Comparison of ENCODE assay signal across 16 cellular contexts in genomic region chr1:116502915-116503314, GRCh38.
DNase-seq lines count a peak whose midpoint lies in the region; ATAC-seq and TF ChIP-seq lines count a peak whose summit lies in the region.
"Had no signal": no experiment of that assay in that cellular context is flagged by ENCODE, and none has a peak within 500 bp of the region (broad histone marks: within the 10 kb centered on the region; RNA-seq: fewer than 3 reads in every experiment).

No MANE protein-coding gene starts in this region.

- peaks cover 13% of the 10 kb centered on the region for H3K36me3 Mint-ChIP-seq in activated naive CD4-positive, alpha-beta T cell treated with anti-CD3 and anti-CD28 coated beads, Interleukin-2, amount 10 ng/mL, durations not matched to agents 7 days and 5 days
- H3K36me3 Mint-ChIP-seq in T-helper 17 cell (ENCODE audit: low read depth), result no peaks in the 10 kb centered on the region
- peaks cover 23% of the 10 kb centered on the region for H3K36me3 Mint-ChIP-seq in dendritic cell treated with granulocyte-macrophage colony-stimulating factor and Interleukin-4, amounts not matched to agents 40 ng/mL and 50 ng/mL, for 4 days (ENCODE audit: low read depth)
- H3K36me3 Mint-ChIP-seq in stimulated activated effector memory CD8-positive, alpha-beta T cell treated with anti-CD3 and anti-CD28 coated beads, Interleukin-12 subunit alpha, Interleukin-12 subunit beta, amount 100 ng/mL, for 72 hours, result peaks cover 21% of the 10 kb centered on the region

- CTCF ChIA-PET in activated naive CD4-positive, alpha-beta T cell treated with anti-CD3 and anti-CD28 coated beads, Interleukin-2, amount 10 ng/mL, durations not matched to agents 7 days and 5 days (lab: Charles Lee), result interaction anchor here (12.3 to 25.5 kb wide), 2 partner anchors 18 to 361 kb away, joined by 161 to 506 read pairs; no protein-coding TSS in a partner anchor

- H3K9me3 Mint-ChIP-seq in activated naive CD4-positive, alpha-beta T cell treated with anti-CD3 and anti-CD28 coated beads, Interleukin-2, amount 10 ng/mL, durations not matched to agents 7 days and 5 days, result no peaks in the 10 kb centered on the region
- no peaks in the 10 kb centered on the region for H3K9me3 Mint-ChIP-seq in dendritic cell treated with granulocyte-macrophage colony-stimulating factor and Interleukin-4, amounts not matched to agents 40 ng/mL and 50 ng/mL, for 4 days
- H3K9me3 Mint-ChIP-seq in stimulated activated effector memory CD8-positive, alpha-beta T cell treated with anti-CD3 and anti-CD28 coated beads, Interleukin-12 subunit alpha, Interleukin-12 subunit beta, amount 100 ng/mL, for 72 hours, result no peaks in the 10 kb centered on the region

- WGBS in adrenal gland, 4 donors, result 71 to 91% (median 88%) methylated on average over 2 of the region's 2 CpGs

- H3K4me1 Mint-ChIP-seq in activated naive CD4-positive, alpha-beta T cell treated with anti-CD3 and anti-CD28 coated beads, Interleukin-2, amount 10 ng/mL, durations not matched to agents 7 days and 5 days, result peaks cover 74% of the 10 kb centered on the region
- H3K4me1 Mint-ChIP-seq in T-helper 17 cell, result peaks cover 53% of the 10 kb centered on the region
- peaks cover 68% of the 10 kb centered on the region for H3K4me1 Mint-ChIP-seq in dendritic cell treated with granulocyte-macrophage colony-stimulating factor and Interleukin-4, amounts not matched to agents 40 ng/mL and 50 ng/mL, for 4 days (ENCODE audit: low read depth)
- peaks cover 71% of the 10 kb centered on the region for H3K4me1 Mint-ChIP-seq in stimulated activated effector memory CD8-positive, alpha-beta T cell treated with anti-CD3 and anti-CD28 coated beads, Interleukin-12 subunit alpha, Interleukin-12 subunit beta, amount 100 ng/mL, for 72 hours

- H3K36me3 ChIP-seq in adrenal gland (replicated peaks in 1 of 2), result no peaks in the 10 kb centered on the region
- H3K36me3 ChIP-seq: esophagus muscularis mucosa, right lobe of liver had no signal

- no peaks in the 10 kb centered on the region for H3K27me3 ChIP-seq in adrenal gland
- H3K27me3 ChIP-seq: esophagus muscularis mucosa, right lobe of liver had no signal

- H3K27ac Mint-ChIP-seq in activated naive CD4-positive, alpha-beta T cell treated with anti-CD3 and anti-CD28 coated beads, Interleukin-2, amount 10 ng/mL, durations not matched to agents 7 days and 5 days, result peak overlapping the region; percentile 74
- H3K27ac Mint-ChIP-seq in T-helper 17 cell, result peak overlapping the region; percentile 97
- H3K27ac Mint-ChIP-seq in dendritic cell treated with granulocyte-macrophage colony-stimulating factor and Interleukin-4, amounts not matched to agents 40 ng/mL and 50 ng/mL, for 4 days, result peak overlapping the region; percentile 87
- H3K27ac Mint-ChIP-seq in stimulated activated effector memory CD8-positive, alpha-beta T cell treated with anti-CD3 and anti-CD28 coated beads, Interleukin-12 subunit alpha, Interleukin-12 subunit beta, amount 100 ng/mL, for 72 hours, result peak overlapping the region; percentile 90

- DNase-seq in activated naive CD4-positive, alpha-beta T cell treated with anti-CD3 and anti-CD28 coated beads, Interleukin-2, amount 10 ng/mL, durations not matched to agents 7 days and 5 days, result no peak
- no peak for DNase-seq in activated naive CD4-positive, alpha-beta T cell treated with Interleukin-2 at 50 U/mL for 16 hours
- DNase-seq in T-helper 17 cell (no peak), HT-29 (ENCODE audit: low spot score) (no peak), adrenal gland (no peak)
- DNase-seq in stimulated activated effector memory CD8-positive, alpha-beta T cell treated with anti-CD3 and anti-CD28 coated beads, Interleukin-12 subunit alpha, Interleukin-12 subunit beta, amount 100 ng/mL, for 72 hours (ENCODE audit: low spot score in 2 of 2), result no peak
- DNase-seq: ACHN, Caco-2, IMR-90, NCI-H2029, NCI-H510A had no signal

- no peak for TF ChIP-seq CTCF in adrenal gland (IDR thresholded peaks at IDR 0.05)

- H3K4me3 Mint-ChIP-seq in activated naive CD4-positive, alpha-beta T cell treated with anti-CD3 and anti-CD28 coated beads, Interleukin-2, amount 10 ng/mL, durations not matched to agents 7 days and 5 days, result peak overlapping the region; percentile 8
- peak overlapping the region; percentile 59 for H3K4me3 Mint-ChIP-seq in T-helper 17 cell
- H3K4me3 Mint-ChIP-seq in dendritic cell treated with granulocyte-macrophage colony-stimulating factor and Interleukin-4, amounts not matched to agents 40 ng/mL and 50 ng/mL, for 4 days, result no peak overlapping the region
- no peak overlapping the region for H3K4me3 Mint-ChIP-seq in stimulated activated effector memory CD8-positive, alpha-beta T cell treated with anti-CD3 and anti-CD28 coated beads, Interleukin-12 subunit alpha, Interleukin-12 subunit beta, amount 100 ng/mL, for 72 hours

- no peak overlapping the region for H3K4me3 ChIP-seq in adrenal gland
- H3K4me3 ChIP-seq: esophagus muscularis mucosa, right lobe of liver had no signal

- H3K9me3 ChIP-seq in T-helper 17 cell (ENCODE audit: control insufficient read depth, low read length, poor library complexity, severe bottlenecking) (no peaks in the 10 kb centered on the region), adrenal gland (replicated peaks in 1 of 3) (no peaks in the 10 kb centered on the region)
- H3K9me3 ChIP-seq: Caco-2, esophagus muscularis mucosa, right lobe of liver had no signal

- no peak for ATAC-seq in T-helper 17 cell
- ATAC-seq in stimulated activated effector memory CD8-positive, alpha-beta T cell treated with anti-CD3 and anti-CD28 coated beads, Interleukin-12 subunit alpha, Interleukin-12 subunit beta, amount 100 ng/mL, for 72 hours, result no peak
- no peak for ATAC-seq in GM18505 (IDR thresholded peaks at IDR 0.05; ENCODE audit: unreplicated experiment)
- ATAC-seq: right lobe of liver, Right ventricle myocardium inferior had no signal

- H3K27ac ChIP-seq in adrenal gland, result peak overlapping the region in 1 of 5 donors; percentile 76
- H3K27ac ChIP-seq: esophagus muscularis mucosa had no signal

- intact Hi-C loops in dendritic cell treated with granulocyte-macrophage colony-stimulating factor and Interleukin-4, amounts not matched to agents 40 ng/mL and 50 ng/mL, for 4 days (cut with micrococcal nuclease), result loop anchor here (5.0 kb wide), 1 partner anchor 34 kb away; no protein-coding TSS in a partner anchor
- intact Hi-C loops in adrenal gland (cut with DNase I), result no loop called here

- H3K27me3 Mint-ChIP-seq in activated naive CD4-positive, alpha-beta T cell treated with anti-CD3 and anti-CD28 coated beads, Interleukin-2, amount 10 ng/mL, durations not matched to agents 7 days and 5 days, result no peaks in the 10 kb centered on the region
- H3K27me3 Mint-ChIP-seq in T-helper 17 cell, result no peaks in the 10 kb centered on the region
- no peaks in the 10 kb centered on the region for H3K27me3 Mint-ChIP-seq in dendritic cell treated with granulocyte-macrophage colony-stimulating factor and Interleukin-4, amounts not matched to agents 40 ng/mL and 50 ng/mL, for 4 days

- H3K4me1 ChIP-seq in adrenal gland (replicated peaks in 1 of 2), result peaks cover 0 to 3% of the 10 kb centered on the region in 2 donors

- TF ChIP-seq POLR2A in GM18505 (IDR thresholded peaks at IDR 0.05; ENCODE audit: borderline replicate concordance, extremely low read depth, insufficient read depth, insufficient read length) (no peak), adrenal gland (IDR thresholded peaks at IDR 0.05) (no peak)

Comparison
In these comparisons a context has a peak if more than half of its experiments do, and no peak if none do; other contexts are left out.
1. H3K4me3 Mint-ChIP-seq: peak in activated naive CD4-positive, alpha-beta T cell treated with anti-CD3 and anti-CD28 coated beads, Interleukin-2, amount 10 ng/mL, durations not matched to agents 7 days and 5 days (single experiment) and T-helper 17 cell (single experiment); none in dendritic cell treated with granulocyte-macrophage colony-stimulating factor and Interleukin-4, amounts not matched to agents 40 ng/mL and 50 ng/mL, for 4 days (single experiment) and stimulated activated effector memory CD8-positive, alpha-beta T cell treated with anti-CD3 and anti-CD28 coated beads, Interleukin-12 subunit alpha, Interleukin-12 subunit beta, amount 100 ng/mL, for 72 hours (single experiment).
2. Peak in every context shown above with its lines, with median percentiles within 50 percentile points of each other: H3K27ac Mint-ChIP-seq.